20 cellular contexts compared by ENCODE assay signal in genomic region chr1:210938416-210938925, GRCh38.
DNase-seq lines count a peak whose midpoint lies in the region; ATAC-seq and TF ChIP-seq lines count a peak whose summit lies in the region.
"Had no signal": no experiment of that assay in that cellular context is flagged by ENCODE, and none has a peak within 500 bp of the region (broad histone marks: within the 10 kb centered on the region; RNA-seq: fewer than 3 reads in every experiment).

No MANE protein-coding gene starts in this region.

- H3K9me2 ChIP-seq in GM23338 (ENCODE audit: insufficient read depth) = no peaks in the 10 kb centered on the region

- no peaks in the 10 kb centered on the region for H3K4me1 ChIP-seq in GM23338 (ENCODE audit: insufficient read depth)

- no peak for ATAC-seq in GM23338
- ATAC-seq: HCT116 had no signal

- no peaks in the 10 kb centered on the region for H3K9me3 Mint-ChIP-seq in GM23338
- peaks cover 3% of the 10 kb centered on the region for H3K9me3 Mint-ChIP-seq in chondrocyte (ENCODE audit: low read depth)
- H3K9me3 Mint-ChIP-seq: CD14-positive monocyte; CD8-positive, alpha-beta memory T cell had no signal

- H3K79me2 ChIP-seq in GM23338 (replicated peaks; ENCODE audit: insufficient read depth) = no peaks in the 10 kb centered on the region

- H3K4me3 Mint-ChIP-seq in GM23338 (no peak overlapping the region), chondrocyte (ENCODE audit: unreplicated experiment) (no peak overlapping the region)
- H3K4me3 Mint-ChIP-seq: B cell; CD14-positive monocyte; CD8-positive, alpha-beta memory T cell had no signal

- no peaks in the 10 kb centered on the region for H4K20me1 ChIP-seq in GM23338 (replicated peaks; ENCODE audit: insufficient read depth)

- H3K27me3 ChIP-seq in GM23338 (ENCODE audit: insufficient read depth) = no peaks in the 10 kb centered on the region

- no peak overlapping the region for H3K27ac Mint-ChIP-seq in GM23338
- H3K27ac Mint-ChIP-seq in chondrocyte (ENCODE audit: unreplicated experiment) = no peak overlapping the region
- H3K27ac Mint-ChIP-seq: B cell; CD14-positive monocyte; CD8-positive, alpha-beta memory T cell had no signal

- no peak overlapping the region for H3K4me2 ChIP-seq in GM23338

- H3K27me3 Mint-ChIP-seq in GM23338 (ENCODE audit: insufficient read depth, low read depth, poor library complexity) = no peaks in the 10 kb centered on the region
- no peaks in the 10 kb centered on the region for H3K27me3 Mint-ChIP-seq in chondrocyte (ENCODE audit: low read depth)
- H3K27me3 Mint-ChIP-seq: B cell had no signal

- DNase-seq in GM23338 (ENCODE audit: low spot score) (peak; percentile 8), NCI-H226 (peak; percentile 49), chondrocyte (ENCODE audit: low spot score) (no peak), stromal cell of bone marrow (ENCODE audit: low read depth) (peak; percentile 7), HUDEP-2 (lab: John Stamatoyannopoulos, UW; ENCODE audit: unreplicated experiment in 76 of 76) (no peak), globus pallidus (ENCODE audit: low spot score) (no peak)
- no peak for DNase-seq in stimulated activated CD4-positive, alpha-beta T cell treated with anti-CD3 and anti-CD28 coated beads, Interleukin-15, amount 100 ng/mL, for 24 hours
- DNase-seq: CD8-positive, alpha-beta memory T cell; DMS 273 treated with DMSO at 0.1 percent for 48 hours; DMS79; KG1; NCI-H1048; NCI-H1417; NCI-H1694; NCI-H2029 treated with DMSO at 0.1 percent for 48 hours; NCI-H526 treated with DMSO at 0.1 percent for 48 hours; SIG-M5 had no signal

- H3F3A ChIP-seq in GM23338 (replicated peaks; ENCODE audit: low read depth) = no peaks in the 10 kb centered on the region

- TF ChIP-seq CTCF in GM23338 (conservative IDR thresholded peaks at IDR 0.05; ENCODE audit: low read depth in 2 of 2) (no peak), chondrocyte (IDR thresholded peaks at IDR 0.05) (peak; percentile 28)

- no peak overlapping the region for H2AFZ ChIP-seq in GM23338

- H3K4me1 Mint-ChIP-seq in GM23338 = no peaks in the 10 kb centered on the region
- H3K4me1 Mint-ChIP-seq in chondrocyte (ENCODE audit: low read depth) = no peaks in the 10 kb centered on the region
- H3K4me1 Mint-ChIP-seq: B cell, CD14-positive monocyte had no signal

- H3K4me3 ChIP-seq in GM23338 = no peak overlapping the region

- H3K36me3 ChIP-seq in GM23338 (ENCODE audit: insufficient read depth) = no peaks in the 10 kb centered on the region

- H3K36me3 Mint-ChIP-seq in GM23338 (ENCODE audit: low read depth) = no peaks in the 10 kb centered on the region
- no peaks in the 10 kb centered on the region for H3K36me3 Mint-ChIP-seq in chondrocyte (ENCODE audit: low read depth)
- H3K36me3 Mint-ChIP-seq: CD14-positive monocyte; CD8-positive, alpha-beta memory T cell had no signal

- H3K27ac ChIP-seq in GM23338 (ENCODE audit: low read depth) = no peak overlapping the region

TF ChIP-seq in GM23338, 12 proteins besides CTCF, POLR2A, EP300 and RAD21:
- no peak for TF ChIP-seq REST (IDR thresholded peaks at IDR 0.05; ENCODE audit: unreplicated experiment)

Comparison
In these comparisons a context has a peak if more than half of its experiments do, and no peak if none do; other contexts are left out.
1. DNase-seq: peak in GM23338 (single experiment), NCI-H226 (single experiment) and stromal cell of bone marrow (single experiment); none in chondrocyte (single experiment), HUDEP-2 (0 of 76), stimulated activated CD4-positive, alpha-beta T cell treated with anti-CD3 and anti-CD28 coated beads, Interleukin-15, amount 100 ng/mL, for 24 hours (single experiment) and globus pallidus (single experiment).